ENCODE assay signal across 8 cellular contexts in genomic region chr12:69331482-69331845, GRCh38. TPM values are rescaled to one million over a fixed set of nuclear protein-coding genes. Genes with fewer than 3 reads are reported as not detected.
DNase-seq lines count a peak whose midpoint lies in the region; ATAC-seq, FAIRE-seq and TF ChIP-seq lines count a peak whose summit lies in the region.

No MANE protein-coding gene starts in this region.

- H3K4me3 ChIP-seq in Peyer's patch (peak overlapping the region; percentile 37 to 56 (median 42)), fibroblast of villous mesenchyme (ENCODE audit: low read depth, low read length) (peak overlapping the region; percentile 45), pancreas (peak overlapping the region; percentile 25 to 49 (median 36))

- peak; percentile 33 to 47 (median 41) for ATAC-seq in pancreas
- no peak for ATAC-seq in HG03469 (IDR thresholded peaks at IDR 0.05; ENCODE audit: unreplicated experiment)

- FAIRE-seq in pancreas (lab: Jason Lieb, UNC), result no peak

- peak overlapping the region; percentile 67 to 92 (median 82) for H3K27ac ChIP-seq in Peyer's patch
- H3K27ac ChIP-seq in pancreas, result peak overlapping the region; percentile 69 to 93 (median 82)

- intact Hi-C loops in pancreas (cut with DNase I), result no loop called here

- no peak for TF ChIP-seq POLR2A in Peyer's patch (IDR thresholded peaks at IDR 0.05)

- H3K36me3 ChIP-seq in Peyer's patch (no peaks in the 10 kb centered on the region), pancreas (no peaks in the 10 kb centered on the region)

- TF ChIP-seq CTCF in Peyer's patch (IDR thresholded peaks at IDR 0.05), result no peak
- no peak for TF ChIP-seq CTCF in fibroblast of villous mesenchyme (IDR thresholded peaks at IDR 0.05; ENCODE audit: insufficient read depth, low read depth, low read length)
- TF ChIP-seq CTCF in pancreas (IDR thresholded peaks at IDR 0.05), result no peak

- H3K4me1 ChIP-seq in Peyer's patch (peaks cover 0 to 10% (median 2%) of the 10 kb centered on the region in 4 donors), pancreas (peaks cover 12 to 21% (median 18%) of the 10 kb centered on the region in 3 donors)

- WGBS in pancreas, 2 donors, result 10% methylated on average over 7 of the region's 7 CpGs

- DNase-seq in DMS53 (lab: John Stamatoyannopoulos, UW) (peak; percentile 80), Peyer's patch (no peak), fibroblast of villous mesenchyme (ENCODE audit: low read depth) (no peak), pancreas (peak in 1 of 6 donors; percentile 32), HK-2 (ENCODE audit: unreplicated experiment) (no peak), globus pallidus (ENCODE audit: low spot score) (no peak)
- no peak for DNase-seq in activated CD8-positive, alpha-beta memory T cell treated with anti-CD3 and anti-CD28 coated beads, Interleukin-2, amount 50 U/mL, for 4 hours

- H3K27me3 ChIP-seq in Peyer's patch, result no peaks in the 10 kb centered on the region
- no peaks in the 10 kb centered on the region for H3K27me3 ChIP-seq in pancreas

- H3K9me3 ChIP-seq in Peyer's patch (no peaks in the 10 kb centered on the region), pancreas (no peaks in the 10 kb centered on the region)

RNA-seq across cellular contexts. Expression of gene LYZ, which starts 16.7 kb away (rescaled TPM):
- total RNA-seq in Peyer's patch, result 100 to 1,000 TPM in 3 of 4 donors, 10 to 100 TPM in 1; 83.4 to 760 (median 129) TPM
- not detected in 2 replicates for total RNA-seq in fibroblast of villous mesenchyme
- 100 to 1,000 TPM in 2 of 6 donors, 10 to 100 TPM in 4; 14.0 to 591 (median 39.3) TPM for total RNA-seq in pancreas
- polyA plus RNA-seq in pancreas, result 10 to 100 TPM; 10.1 to 29.4 TPM

RNA-seq across cellular contexts. Expression of gene YEATS4, which starts 28.1 kb away (rescaled TPM):
- total RNA-seq in Peyer's patch (10 to 100 TPM in 3 of 4 donors, 1 to 10 TPM in 1; 7.8 to 29.0 (median 14.3) TPM), fibroblast of villous mesenchyme (10.8 and 13.9 TPM in 2 replicates), pancreas (10 to 100 TPM in 3 of 6 donors, 1 to 10 TPM in 3; 8.3 to 14.6 (median 10.6) TPM)
- 10 to 100 TPM in 1 of 2 donors, 1 to 10 TPM in 1; 6.0 to 15.6 TPM for polyA plus RNA-seq in pancreas

Comparison
In these comparisons a context has a peak if more than half of its experiments do, and no peak if none do; other contexts are left out.
1. RNA of gene LYZ, which starts 16.7 kb away (total RNA-seq): 83.4 to 760 TPM in Peyer's patch and 14.0 to 591 TPM in pancreas; not detected in fibroblast of villous mesenchyme; every median in the first group is over 10 times any median in the second.
2. Peak in every context shown above with its lines, with median percentiles within 50 percentile points of each other: H3K4me3 ChIP-seq.